In genomic region chr1:246261641-246262040, GRCh38 we compare ENCODE assay signal across 17 cellular contexts.
DNase-seq lines count a peak whose midpoint lies in the region; ATAC-seq, FAIRE-seq and TF ChIP-seq lines count a peak whose summit lies in the region.
"Had no signal": no experiment of that assay in that cellular context is flagged by ENCODE, and none has a peak within 500 bp of the region (broad histone marks: within the 10 kb centered on the region; RNA-seq: fewer than 3 reads in every experiment).

No MANE protein-coding gene starts in this region.

- no peak overlapping the region for H3K27ac Mint-ChIP-seq in GM23338
- H3K27ac Mint-ChIP-seq: activated CD4-positive, alpha-beta T cell treated with anti-CD3 and anti-CD28 coated beads, Interleukin-2, amount 10 ng/mL, durations not matched to agents 7 days and 5 days; activated naive CD8-positive, alpha-beta T cell treated with anti-CD3 and anti-CD28 coated beads, Interleukin-2, amount 50 U/mL, for 24 hours; activated T-cell treated with anti-CD3 and anti-CD28 coated beads, Interleukin-2, amount 50 U/mL, for 72 hours; CD4-positive, alpha-beta memory T cell had no signal

- POLR2A ChIA-PET in H1 (lab: Charles Lee; ENCODE audit: partially characterized antibody): no interaction called here

- H3K23ac ChIP-seq in H1 (ENCODE audit: insufficient read length): no peak overlapping the region

- no peak overlapping the region for H2AFZ ChIP-seq in GM23338
- no peak overlapping the region for H2AFZ ChIP-seq in OCI-LY1 (ENCODE audit: low read length)
- H2AFZ ChIP-seq in H1 (ENCODE audit: low read length): no peak overlapping the region
- no peak overlapping the region for H2AFZ ChIP-seq in osteoblast (ENCODE audit: low read length)
- H2AFZ ChIP-seq: parathyroid adenoma had no signal

- H3K4me3 ChIP-seq in GM23338: no peak overlapping the region
- no peak overlapping the region for H3K4me3 ChIP-seq in OCI-LY1 (ENCODE audit: low read depth, low read length, poor library complexity, severe bottlenecking)
- H3K4me3 ChIP-seq in H1 (ENCODE audit: extremely low read depth in 1 of 4, insufficient read depth in 2 of 4, low read depth in 3 of 4, low read length in 4 of 4): no peak overlapping the region
- H3K4me3 ChIP-seq in osteoblast (ENCODE audit: insufficient read depth, low read length): no peak overlapping the region

- FAIRE-seq in H1 (lab: Jason Lieb, UNC): no peak
- FAIRE-seq in H54 (lab: Jason Lieb, UNC): no peak

- H3K27ac ChIP-seq in GM23338 (ENCODE audit: low read depth): no peak overlapping the region
- H3K27ac ChIP-seq in OCI-LY1 (ENCODE audit: low read depth, low read length, poor library complexity, severe bottlenecking): no peak overlapping the region
- H3K27ac ChIP-seq in H1 (ENCODE audit: low read depth, low read length): no peak overlapping the region
- H3K27ac ChIP-seq in osteoblast (ENCODE audit: low read depth, low read length): no peak overlapping the region
- H3K27ac ChIP-seq: parathyroid adenoma had no signal

- TF ChIP-seq RAD21 in H1 (IDR thresholded peaks at IDR 0.05 in 1 of 2, conservative IDR thresholded peaks at IDR 0.05 in 1 of 2; ENCODE audit: low read depth in 2 of 2, low read length in 2 of 2): no peak

- H2BK120ac ChIP-seq in H1 (replicated peaks; ENCODE audit: low read depth, low read length): no peak overlapping the region

- H2AK5ac ChIP-seq in H1 (ENCODE audit: low read depth, low read length): no peak overlapping the region

- no peak overlapping the region for H4K8ac ChIP-seq in H1 (ENCODE audit: extremely low read depth, insufficient read depth, low read length)

- no peak overlapping the region for H2BK12ac ChIP-seq in H1 (ENCODE audit: low read depth, low read length)

- no peaks in the 10 kb centered on the region for H3K27me3 ChIP-seq in GM23338 (ENCODE audit: insufficient read depth)
- H3K27me3 ChIP-seq in OCI-LY1 (ENCODE audit: insufficient read depth, low read length): no peaks in the 10 kb centered on the region
- no peaks in the 10 kb centered on the region for H3K27me3 ChIP-seq in H1 (replicated peaks in 1 of 4; ENCODE audit: control insufficient read depth in 3 of 4, extremely low read depth in 1 of 4, insufficient read depth in 3 of 4, low read length in 3 of 4)
- no peaks in the 10 kb centered on the region for H3K27me3 ChIP-seq in osteoblast (ENCODE audit: insufficient read depth, low read length)

- no peak overlapping the region for H4K5ac ChIP-seq in H1 (ENCODE audit: insufficient read length, low read depth, low read length)

- no peak overlapping the region for H3K56ac ChIP-seq in H1 (replicated peaks; ENCODE audit: insufficient read length, low read depth, low read length)

- H3K36me3 ChIP-seq in GM23338 (ENCODE audit: insufficient read depth) (no peaks in the 10 kb centered on the region), OCI-LY1 (ENCODE audit: insufficient read depth, low read length) (no peaks in the 10 kb centered on the region), H1 (ENCODE audit: control insufficient read depth in 2 of 4, insufficient read depth in 4 of 4, low read length in 3 of 4) (no peaks in the 10 kb centered on the region), osteoblast (ENCODE audit: insufficient read depth, low read length) (no peaks in the 10 kb centered on the region)

- H3K4me3 Mint-ChIP-seq in GM23338: no peak overlapping the region
- H3K4me3 Mint-ChIP-seq: activated CD4-positive, alpha-beta T cell treated with anti-CD3 and anti-CD28 coated beads, Interleukin-2, amount 10 ng/mL, durations not matched to agents 7 days and 5 days; activated naive CD8-positive, alpha-beta T cell treated with anti-CD3 and anti-CD28 coated beads, Interleukin-2, amount 50 U/mL, for 24 hours; activated T-cell treated with anti-CD3 and anti-CD28 coated beads, Interleukin-2, amount 50 U/mL, for 72 hours; CD4-positive, alpha-beta memory T cell had no signal

- H3K27me3 Mint-ChIP-seq in GM23338 (ENCODE audit: insufficient read depth, low read depth, poor library complexity): no peaks in the 10 kb centered on the region
- H3K27me3 Mint-ChIP-seq: activated CD4-positive, alpha-beta T cell treated with anti-CD3 and anti-CD28 coated beads, Interleukin-2, amount 10 ng/mL, durations not matched to agents 7 days and 5 days; activated naive CD8-positive, alpha-beta T cell treated with anti-CD3 and anti-CD28 coated beads, Interleukin-2, amount 50 U/mL, for 24 hours; CD4-positive, alpha-beta memory T cell had no signal

- H3K79me2 ChIP-seq in GM23338 (replicated peaks; ENCODE audit: insufficient read depth): no peaks in the 10 kb centered on the region
- H3K79me2 ChIP-seq in OCI-LY1 (ENCODE audit: insufficient read depth, low read length): no peaks in the 10 kb centered on the region
- H3K79me2 ChIP-seq in H1 (ENCODE audit: control insufficient read depth in 1 of 2, insufficient read depth in 2 of 2, low read length in 2 of 2): no peaks in the 10 kb centered on the region
- H3K79me2 ChIP-seq in osteoblast (ENCODE audit: insufficient read depth, low read length): no peaks in the 10 kb centered on the region
- H3K79me2 ChIP-seq: parathyroid adenoma had no signal

- H3K23me2 ChIP-seq in H1 (ENCODE audit: low read depth, low read length): no peaks in the 10 kb centered on the region

- H3K4me1 Mint-ChIP-seq in GM23338: peaks cover 9% of the 10 kb centered on the region
- H3K4me1 Mint-ChIP-seq: activated CD4-positive, alpha-beta T cell treated with anti-CD3 and anti-CD28 coated beads, Interleukin-2, amount 10 ng/mL, durations not matched to agents 7 days and 5 days; activated naive CD8-positive, alpha-beta T cell treated with anti-CD3 and anti-CD28 coated beads, Interleukin-2, amount 50 U/mL, for 24 hours; CD4-positive, alpha-beta memory T cell had no signal

- no peak for ATAC-seq in GM23338
- ATAC-seq: activated naive CD8-positive, alpha-beta T cell treated with anti-CD3 and anti-CD28 coated beads, Interleukin-2, amount 50 U/mL, for 24 hours; activated T-cell treated with anti-CD3 and anti-CD28 coated beads, Interleukin-2, amount 50 U/mL, for 72 hours; left cardiac atrium; Right ventricle myocardium inferior had no signal

- H3K9me3 ChIP-seq in OCI-LY1 (ENCODE audit: low read length) (peaks cover 2% of the 10 kb centered on the region), H1 (ENCODE audit: insufficient read depth in 2 of 2, low read depth in 1 of 2, low read length in 1 of 2) (0 out of 4 replicates have a peak, but pooled peaks cover 0 to 2% of the 10 kb centered on the region in 2 experiments), osteoblast (ENCODE audit: low read depth, low read length) (no peaks in the 10 kb centered on the region)

- no peak overlapping the region for H3K18ac ChIP-seq in H1 (ENCODE audit: extremely low read depth, low read length)

- no peaks in the 10 kb centered on the region for H3K79me1 ChIP-seq in H1 (ENCODE audit: low read depth, low read length)

- peaks cover 10% of the 10 kb centered on the region; the same call in 1 of the 2 replicates for H3K4me1 ChIP-seq in GM23338 (ENCODE audit: insufficient read depth)
- no peaks in the 10 kb centered on the region for H3K4me1 ChIP-seq in OCI-LY1 (ENCODE audit: insufficient read depth, low read length, severe bottlenecking)
- H3K4me1 ChIP-seq in H1 (replicated peaks in 1 of 4; ENCODE audit: control insufficient read depth in 3 of 4, insufficient read depth in 4 of 4, low read length in 3 of 4): no peaks in the 10 kb centered on the region; a peak in 1 of 7 replicates
- no peaks in the 10 kb centered on the region for H3K4me1 ChIP-seq in osteoblast (ENCODE audit: insufficient read depth, low read length)
- H3K4me1 ChIP-seq: parathyroid adenoma had no signal

- H3F3A ChIP-seq in GM23338 (replicated peaks; ENCODE audit: low read depth) (no peaks in the 10 kb centered on the region), OCI-LY1 (ENCODE audit: insufficient read depth, low read length) (no peaks in the 10 kb centered on the region)

- no peak overlapping the region for H2BK5ac ChIP-seq in H1 (ENCODE audit: low read depth, low read length)

- peaks cover 2% of the 10 kb centered on the region; the same call in 1 of the 3 replicates for H3K36me3 Mint-ChIP-seq in GM23338 (ENCODE audit: low read depth)

- no peak overlapping the region for H2BK15ac ChIP-seq in H1 (ENCODE audit: low read length)

- WGBS in H1 (ENCODE audit: extremely low coverage in 1 of 2, insufficient coverage in 1 of 2, insufficient read length in 1 of 2, insufficient replicate concordance in 2 of 2, low coverage in 1 of 2, low lambda C conversion rate in 2 of 2, missing lambda C conversion rate in 1 of 2), 2 experiments: 89% methylated on average over 3 of the region's 3 CpGs; no CpG with 5 or more reads in 1 of the 2 experiments

- H3K9ac ChIP-seq in OCI-LY1 (ENCODE audit: low read length) (no peak overlapping the region), H1 (replicated peaks in 1 of 4; ENCODE audit: extremely low read depth in 1 of 4, low read depth in 3 of 4, low read length in 3 of 4) (no peak overlapping the region)
- H3K9ac ChIP-seq: parathyroid adenoma had no signal

- no peak overlapping the region for H3K14ac ChIP-seq in H1 (ENCODE audit: insufficient read length)

- DNase-seq in GM23338 (ENCODE audit: low spot score): no peak
- no peak for DNase-seq in H1 (ENCODE audit: low read depth in 1 of 2, low spot score in 2 of 2)
- no peak for DNase-seq in osteoblast (ENCODE audit: insufficient read length, low spot score, missing footprints)
- no peak for DNase-seq in H54 (ENCODE audit: insufficient read length, low spot score)
- no peak for DNase-seq in NCI-H510A (lab: John Stamatoyannopoulos, UW)
- DNase-seq in activated effector memory CD4-positive, alpha-beta T cell treated with anti-CD3 and anti-CD28 coated beads, Interleukin-2, amount 50 U/mL, for 16 hours: no peak
- DNase-seq: activated CD4-positive, alpha-beta T cell treated with anti-CD3 and anti-CD28 coated beads, Interleukin-2, amount 10 ng/mL, durations not matched to agents 7 days and 5 days; activated naive CD8-positive, alpha-beta T cell treated with anti-CD3 and anti-CD28 coated beads, Interleukin-2, amount 50 U/mL, for 24 hours; activated T-cell treated with anti-CD3 and anti-CD28 coated beads, Interleukin-2, amount 50 U/mL, for 72 hours; CD4-positive, alpha-beta memory T cell; cerebellar nuclear complex; left cardiac atrium; NCI-H2081; NCI-H748 treated with DMSO at 0.1 percent for 48 hours had no signal

- H3K4me2 ChIP-seq in GM23338 (no peak overlapping the region), OCI-LY1 (ENCODE audit: low read length) (no peak overlapping the region), H1 (ENCODE audit: insufficient read depth in 1 of 2, low read depth in 2 of 2, low read length in 2 of 2) (no peak overlapping the region), osteoblast (ENCODE audit: insufficient read depth, low read length) (no peak overlapping the region)

- H4K91ac ChIP-seq in H1 (replicated peaks; ENCODE audit: insufficient read length, low read length): no peak overlapping the region

- no peak overlapping the region for H3K4ac ChIP-seq in H1 (replicated peaks; ENCODE audit: insufficient read length, low read depth, low read length)

- H3K9me3 Mint-ChIP-seq in GM23338: peaks cover 9% of the 10 kb centered on the region; the same call in 2 of the 3 replicates

- no peaks in the 10 kb centered on the region for H3K9me2 ChIP-seq in GM23338 (ENCODE audit: insufficient read depth)
- no peaks in the 10 kb centered on the region for H3K9me2 ChIP-seq in OCI-LY1 (ENCODE audit: low read depth, low read length)

- H4K20me1 ChIP-seq in GM23338 (replicated peaks; ENCODE audit: insufficient read depth) (no peaks in the 10 kb centered on the region), OCI-LY1 (ENCODE audit: insufficient read depth, low read length) (no peaks in the 10 kb centered on the region), H1 (replicated peaks in 1 of 2; ENCODE audit: control insufficient read depth in 1 of 2, insufficient read depth in 2 of 2, low read length in 2 of 2) (no peaks in the 10 kb centered on the region), osteoblast (ENCODE audit: insufficient read depth, low read length) (no peaks in the 10 kb centered on the region)

- TF ChIP-seq EP300 in H1 (IDR thresholded peaks at IDR 0.05; ENCODE audit: borderline replicate concordance in 1 of 2, low read depth in 2 of 2, low read length in 2 of 2): no peak

- no peak overlapping the region for H2BK20ac ChIP-seq in H1 (ENCODE audit: low read length)

- peak; percentile 46 to 49 for TF ChIP-seq CTCF in GM23338 (conservative IDR thresholded peaks at IDR 0.05; ENCODE audit: low read depth in 2 of 2)
- TF ChIP-seq CTCF in OCI-LY1 (IDR thresholded peaks at IDR 0.05; ENCODE audit: low read length): peak; percentile 40; the same call in 1 of the 2 replicates
- peak in 2 of 3 experiments; percentile 3 to 17; a peak in 2 of 4 replicates for TF ChIP-seq CTCF in H1 (IDR thresholded peaks at IDR 0.05; ENCODE audit: control extremely low read depth in 1 of 3, insufficient read depth in 1 of 3, low read depth in 1 of 3, low read length in 3 of 3)
- TF ChIP-seq CTCF in osteoblast (IDR thresholded peaks at IDR 0.05; ENCODE audit: extremely low read depth, low read depth, low read length): peak; percentile 40

- CTCF ChIA-PET in H1 (lab: Charles Lee; ENCODE audit: partially characterized antibody): interaction anchor here (1.0 to 1.7 kb wide), 6 partner anchors 11 to 55 kb away, joined by 3 to 5 read pairs (median 3); no protein-coding TSS in a partner anchor

- TF ChIP-seq POLR2A in H1 (IDR thresholded peaks at IDR 0.05; ENCODE audit: control extremely low read depth in 1 of 2, low read depth in 2 of 2, low read length in 2 of 2) (no peak), H54 (IDR thresholded peaks at IDR 0.05; ENCODE audit: low read depth, low read length) (no peak)
